9 cellular contexts compared by ENCODE assay signal in the genomic region with DNA sequence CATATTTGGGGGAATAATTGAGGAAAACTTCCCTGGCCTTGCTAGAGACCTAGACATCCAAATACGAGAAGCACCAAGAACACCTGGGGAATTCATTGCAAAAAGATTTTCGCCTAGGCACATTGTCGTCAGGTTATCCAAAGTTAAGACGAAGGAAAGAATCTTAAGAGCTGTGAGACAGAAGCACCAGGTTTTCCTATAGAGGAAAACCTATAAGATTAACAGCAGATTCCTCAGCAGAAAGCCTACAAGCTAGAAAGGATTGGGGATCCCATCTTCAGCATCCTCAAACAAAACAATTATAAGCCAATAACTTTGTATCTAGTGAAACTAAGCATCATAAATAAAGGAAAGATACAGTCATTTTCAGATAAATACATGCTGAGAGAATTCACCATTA.
"Had no signal": no experiment of that assay in that cellular context is flagged by ENCODE, and none has a peak within 500 bp of the region (broad histone marks: within the 10 kb centered on the region; RNA-seq: fewer than 3 reads in every experiment).

No MANE protein-coding gene starts in this region.

- H3K4me3 Mint-ChIP-seq: HFFc6 had no signal

- H3K9ac ChIP-seq: GM23248 had no signal

- H3K4me1 ChIP-seq: HAP-1 had no signal

- DNase-seq: GM23248, GOT3, H7, HFFc6, IMR-90, KG1 had no signal

- H3K4me3 ChIP-seq: GM23248, HAP-1, K562 had no signal

- H3K27ac ChIP-seq: GM23248, HL-60 had no signal

- H3K27ac Mint-ChIP-seq: HFFc6 had no signal

- FAIRE-seq: K562 had no signal

- H2AFZ ChIP-seq: GM23248 had no signal

- ATAC-seq: K562 had no signal

- H3K36me3 ChIP-seq: HAP-1 had no signal

- H3K9me3 ChIP-seq: HAP-1 had no signal
